ENCODE assay signal across 13 cellular contexts in genomic region chr2:98134601-98135000, GRCh38. TPM values are rescaled to one million over a fixed set of nuclear protein-coding genes. Genes with fewer than 3 reads are reported as not detected.
DNase-seq lines count a peak whose midpoint lies in the region; ATAC-seq and FAIRE-seq lines count a peak whose summit lies in the region.
"Had no signal": no experiment of that assay in that cellular context is flagged by ENCODE, and none has a peak within 500 bp of the region (broad histone marks: within the 10 kb centered on the region; RNA-seq: fewer than 3 reads in every experiment).

No MANE protein-coding gene starts in this region.

- H3K9me3 ChIP-seq in HUES6 (ENCODE audit: control insufficient read depth, insufficient read depth, low read depth, low read length), result 0 out of 2 replicates have a peak, but pooled peaks cover 6% of the 10 kb centered on the region
- H3K9me3 ChIP-seq: SK-N-SH had no signal

- peak overlapping the region in 3 of 8 donors; percentile 26 to 42 (median 33) for H3K4me3 Mint-ChIP-seq in naive B cell
- H3K4me3 Mint-ChIP-seq: mesothelial cell of epicardium, WTC11 had no signal

- H3K9ac ChIP-seq in HUES6 (ENCODE audit: low read length), result peak overlapping the region; percentile 10
- H3K9ac ChIP-seq: SK-N-SH had no signal

- H3K27ac ChIP-seq in HUES6 (ENCODE audit: low read depth, low read length) (no peak overlapping the region), caudate nucleus (ENCODE audit: low read depth, low read length) (peak overlapping the region; percentile 6)
- H3K27ac ChIP-seq: C4-2B had no signal

- ATAC-seq in naive B cell (ENCODE audit: low read depth in 2 of 2), result no peak

- no peak for FAIRE-seq in RCC 7860 (lab: Jason Lieb, UNC)
- FAIRE-seq: H54 had no signal

- no peaks in the 10 kb centered on the region for H3K36me3 ChIP-seq in HUES6 (ENCODE audit: control insufficient read depth, insufficient read depth, low read length)

- peaks cover 34% of the 10 kb centered on the region for H3K4me1 ChIP-seq in HUES6 (ENCODE audit: control insufficient read depth, insufficient read depth, low read length)

- no peaks in the 10 kb centered on the region for H3K27me3 Mint-ChIP-seq in naive B cell

- peaks cover 6% of the 10 kb centered on the region for H3K27me3 ChIP-seq in HUES6 (ENCODE audit: control insufficient read depth, insufficient read depth, low read length)

- peak overlapping the region; percentile 84 to 99 (median 91) for H3K27ac Mint-ChIP-seq in naive B cell
- H3K27ac Mint-ChIP-seq: mesothelial cell of epicardium, WTC11 had no signal

- DNase-seq in CD1c-positive myeloid dendritic cell (ENCODE audit: extremely low spot score) (peak; percentile 40), caudate nucleus (lab: John Stamatoyannopoulos, UW) (peak in 1 of 61 donors; percentile 21), naive B cell (no peak), H4 (ENCODE audit: low spot score) (no peak), RCC 7860 (ENCODE audit: low spot score) (no peak)
- no peak for DNase-seq in stimulated activated CD4-positive, alpha-beta T cell treated with anti-CD3 and anti-CD28 coated beads, Interleukin-12 subunit alpha, Interleukin-12 subunit beta, amount 100 ng/mL, for 4 hours
- DNase-seq: NK-92 treated with Interleukin-12 subunit alpha and Interleukin-12 subunit beta, amount 100 ng/mL, for 24 hours; SK-N-SH had no signal

- H3K4me3 ChIP-seq in HUES6 (ENCODE audit: low read depth, low read length), result no peak overlapping the region

- H3K36me3 Mint-ChIP-seq in naive B cell, result no peaks in the 10 kb centered on the region
- H3K36me3 Mint-ChIP-seq: mesothelial cell of epicardium, WTC11 had no signal

- no peaks in the 10 kb centered on the region for H3K9me3 Mint-ChIP-seq in naive B cell

- H3K4me1 Mint-ChIP-seq in naive B cell, result peaks cover 23 to 30% (median 26%) of the 10 kb centered on the region in 3 donors

RNA-seq across cellular contexts. Expression of gene VWA3B, which starts 47.6 kb away (rescaled TPM):
- not detected for polyA plus RNA-seq in naive B cell (ENCODE audit: low read depth in 6 of 6)
- not detected in 2 replicates for total RNA-seq in H4 (2014; rRNA removed; shearing (Covaris generic))
- total RNA-seq: mesothelial cell of epicardium, WTC11 had no signal
- polyA plus RNA-seq: SK-N-SH had no signal
